In the genomic region with DNA sequence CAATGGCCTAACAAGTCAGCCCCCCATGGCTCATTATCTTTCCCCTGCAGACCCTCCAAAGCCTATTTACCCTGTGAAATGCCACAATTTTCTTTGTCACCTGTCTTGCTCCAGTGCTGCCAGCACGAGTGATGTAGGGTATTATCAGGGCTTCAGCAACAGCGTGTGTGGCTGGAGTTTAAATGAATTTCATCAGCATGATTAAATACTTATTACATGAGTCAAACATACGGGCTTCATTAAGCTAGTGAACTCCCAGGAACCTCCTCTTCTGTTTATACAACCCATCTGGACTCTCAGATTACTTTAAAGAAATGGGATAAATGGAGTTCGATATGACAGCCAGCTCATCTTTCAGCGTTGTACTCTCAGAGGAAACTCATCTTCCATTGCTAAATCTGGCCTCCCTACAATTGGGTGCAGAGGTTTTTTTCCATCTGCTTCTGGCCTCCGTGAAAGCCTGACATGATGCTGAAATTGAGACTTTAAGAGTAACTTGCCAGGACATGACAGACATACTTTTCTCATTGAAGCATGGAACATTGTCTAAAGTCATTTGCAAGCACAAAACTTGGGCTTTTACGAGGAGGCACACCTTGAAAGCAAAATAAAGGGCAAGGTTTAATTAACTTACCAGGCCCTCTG, we compare ENCODE assay signal across 10 cellular contexts.
A peak's percentile ranks its signal among the peaks of the same experiment; 100 is the strongest.
DNase-seq lines count a peak whose midpoint lies in the region; ATAC-seq and TF ChIP-seq lines count a peak whose summit lies in the region.
"Had no signal": no experiment of that assay in that cellular context is flagged by ENCODE, and none has a peak within 500 bp of the region (broad histone marks: within the 10 kb centered on the region; RNA-seq: fewer than 3 reads in every experiment).

No MANE protein-coding gene starts in this region.

- ATAC-seq in foreskin keratinocyte, result peak; percentile 76
- ATAC-seq in GM18867 (IDR thresholded peaks at IDR 0.05; ENCODE audit: unreplicated experiment), result no peak
- ATAC-seq in HG02623 (IDR thresholded peaks at IDR 0.05; ENCODE audit: unreplicated experiment), result no peak

- DNase-seq in ELR (ENCODE audit: low read depth), result peak; percentile 91
- DNase-seq in RWPE1 (ENCODE audit: low spot score), result peak; percentile 61
- peak; percentile 92 to 96 for DNase-seq in foreskin keratinocyte
- no peak for DNase-seq in sigmoid colon
- no peak for DNase-seq in activated CD4-positive, alpha-beta T cell treated with anti-CD3 and anti-CD28 coated beads, Interleukin-2, amount 10 ng/mL, durations not matched to agents 24 days and 14 days
- DNase-seq in central memory CD4-positive, alpha-beta T cell, result no peak

- H3K27ac ChIP-seq in RWPE1 (peak overlapping the region; percentile 90), foreskin keratinocyte (peak overlapping the region; percentile 57), sigmoid colon (peak overlapping the region; percentile 31 to 78 (median 64))

- H3K36me3 Mint-ChIP-seq in activated CD4-positive, alpha-beta T cell treated with anti-CD3 and anti-CD28 coated beads, Interleukin-2, amount 10 ng/mL, durations not matched to agents 24 days and 14 days (ENCODE audit: low read depth), result peaks cover 2% of the 10 kb centered on the region

- CTCF ChIA-PET in RWPE1 (lab: Yijun Ruan, JAX), result interaction anchor here (0.5 to 1.3 kb wide), 2 partner anchors 56 to 373 kb away, joined by 5 read pairs; no protein-coding TSS in a partner anchor

- intact Hi-C loops in sigmoid colon (cut with DNase I), result loop anchor here (5.0 kb wide), 1 partner anchor 38 kb away; no protein-coding TSS in a partner anchor
- intact Hi-C loops in activated CD4-positive, alpha-beta T cell treated with anti-CD3 and anti-CD28 coated beads, Interleukin-2, amount 10 ng/mL, durations not matched to agents 24 days and 14 days (cut with micrococcal nuclease), result no loop called here

- no peak for TF ChIP-seq POLR2A in sigmoid colon (IDR thresholded peaks at IDR 0.05)

- H3K4me1 ChIP-seq in foreskin keratinocyte, result peaks cover 19% of the 10 kb centered on the region
- peaks cover 0 to 28% (median 20%) of the 10 kb centered on the region in 4 donors for H3K4me1 ChIP-seq in sigmoid colon

- no peaks in the 10 kb centered on the region for H3K4me1 Mint-ChIP-seq in activated CD4-positive, alpha-beta T cell treated with anti-CD3 and anti-CD28 coated beads, Interleukin-2, amount 10 ng/mL, durations not matched to agents 24 days and 14 days

- peaks cover 21% of the 10 kb centered on the region for H3K9me3 Mint-ChIP-seq in activated CD4-positive, alpha-beta T cell treated with anti-CD3 and anti-CD28 coated beads, Interleukin-2, amount 10 ng/mL, durations not matched to agents 24 days and 14 days

- no peaks in the 10 kb centered on the region for H3K27me3 Mint-ChIP-seq in activated CD4-positive, alpha-beta T cell treated with anti-CD3 and anti-CD28 coated beads, Interleukin-2, amount 10 ng/mL, durations not matched to agents 24 days and 14 days

- TF ChIP-seq EP300 in sigmoid colon (IDR thresholded peaks at IDR 0.05), result no peak

- no peaks in the 10 kb centered on the region for H3K27me3 ChIP-seq in foreskin keratinocyte
- H3K27me3 ChIP-seq in sigmoid colon, result no peaks in the 10 kb centered on the region

- TF ChIP-seq CTCF in RWPE1 (conservative IDR thresholded peaks at IDR 0.05; ENCODE audit: low read depth) (no peak), foreskin keratinocyte (conservative IDR thresholded peaks at IDR 0.05) (no peak), sigmoid colon (IDR thresholded peaks at IDR 0.05) (no peak)

- peaks cover 0 to 6% (median 0%) of the 10 kb centered on the region in 4 donors for H3K9me3 ChIP-seq in sigmoid colon

- no peak overlapping the region for H3K27ac Mint-ChIP-seq in activated CD4-positive, alpha-beta T cell treated with anti-CD3 and anti-CD28 coated beads, Interleukin-2, amount 10 ng/mL, durations not matched to agents 24 days and 14 days
- H3K27ac Mint-ChIP-seq: dendritic cell treated with granulocyte-macrophage colony-stimulating factor and Interleukin-4, amounts not matched to agents 40 ng/mL and 50 ng/mL, for 4 days had no signal

- WGBS in sigmoid colon, 2 donors, result 62 to 68% methylated on average over 7 of the region's 7 CpGs

- no peak overlapping the region for H3K4me3 ChIP-seq in sigmoid colon

- H3K36me3 ChIP-seq in sigmoid colon, result no peaks in the 10 kb centered on the region

- H3K4me3 Mint-ChIP-seq in activated CD4-positive, alpha-beta T cell treated with anti-CD3 and anti-CD28 coated beads, Interleukin-2, amount 10 ng/mL, durations not matched to agents 24 days and 14 days, result no peak overlapping the region
- H3K4me3 Mint-ChIP-seq: dendritic cell treated with granulocyte-macrophage colony-stimulating factor and Interleukin-4, amounts not matched to agents 40 ng/mL and 50 ng/mL, for 4 days; neural crest cell had no signal

- POLR2A ChIA-PET in RWPE1 (lab: Yijun Ruan, JAX; ENCODE audit: low non-redundant PET), result no interaction called here

Comparison
In these comparisons a context has a peak if more than half of its experiments do, and no peak if none do; other contexts are left out.
1. DNase-seq: peak in ELR (single experiment), RWPE1 (single experiment) and foreskin keratinocyte (2 of 2); none in sigmoid colon (single experiment), activated CD4-positive, alpha-beta T cell treated with anti-CD3 and anti-CD28 coated beads, Interleukin-2, amount 10 ng/mL, durations not matched to agents 24 days and 14 days (single experiment) and central memory CD4-positive, alpha-beta T cell (single experiment).
2. Peak in every context shown above with its lines, with median percentiles within 50 percentile points of each other: H3K27ac ChIP-seq.